In genomic region chr1:10561497-10561896, GRCh38 we compare ENCODE assay signal across 15 cellular contexts.
DNase-seq lines count a peak whose midpoint lies in the region; FAIRE-seq and TF ChIP-seq lines count a peak whose summit lies in the region.
"Had no signal": no experiment of that assay in that cellular context is flagged by ENCODE, and none has a peak within 500 bp of the region (broad histone marks: within the 10 kb centered on the region; RNA-seq: fewer than 3 reads in every experiment).

No MANE protein-coding gene starts in this region.

- DNase-seq in NCI-H2171 treated with DMSO at 0.1 percent for 48 hours (lab: John Stamatoyannopoulos, UW) (peak; percentile 47), NCI-H2171 (lab: John Stamatoyannopoulos, UW) (no peak), RCC 7860 (ENCODE audit: low spot score) (no peak), epithelial cell of esophagus (ENCODE audit: low read depth) (peak; percentile 76), osteoblast (ENCODE audit: insufficient read length, low spot score, missing footprints) (no peak), HEK293T (ENCODE audit: extremely low spot score) (no peak), germinal center (ENCODE audit: low spot score) (no peak)
- DNase-seq in NK-92 treated with Interleukin-12 subunit alpha and Interleukin-12 subunit beta, amount 100 ng/mL, for 24 hours (lab: John Stamatoyannopoulos, UW): no peak
- DNase-seq: activated T-cell treated with anti-CD3 and anti-CD28 coated beads, Interleukin-2, amount 50 U/mL, for 4 hours; DND-41; mesenchymal stem cell; NCI-H146; nephron progenitor cell had no signal

- no peak overlapping the region for H3K4me2 ChIP-seq in osteoblast (ENCODE audit: insufficient read depth, low read length)

- peak; percentile 10 for FAIRE-seq in RCC 7860 (lab: Jason Lieb, UNC)
- FAIRE-seq: A204.1 had no signal

- no peaks in the 10 kb centered on the region for H3K9me3 ChIP-seq in osteoblast (ENCODE audit: low read depth, low read length)

- peaks cover 4% of the 10 kb centered on the region for H3K79me2 ChIP-seq in osteoblast (ENCODE audit: insufficient read depth, low read length)

- H3K4me3 ChIP-seq in epithelial cell of esophagus (ENCODE audit: low read length) (no peak overlapping the region), osteoblast (ENCODE audit: insufficient read depth, low read length) (no peak overlapping the region)
- H3K4me3 ChIP-seq: SK-N-MC had no signal

- peaks cover 12% of the 10 kb centered on the region for H3K4me1 ChIP-seq in osteoblast (ENCODE audit: insufficient read depth, low read length)

- POLR2A ChIA-PET in HEK293T (lab: Yijun Ruan, JAX): no interaction called here

- no peaks in the 10 kb centered on the region for H3K36me3 ChIP-seq in osteoblast (ENCODE audit: insufficient read depth, low read length)

- H3K27me3 ChIP-seq in osteoblast (ENCODE audit: insufficient read depth, low read length): no peaks in the 10 kb centered on the region

- CTCF ChIA-PET in HEK293T (lab: Yijun Ruan, JAX): interaction anchor here (0.7 kb wide), 1 partner anchor 12 kb away, joined by 3 read pairs; no protein-coding TSS in a partner anchor

- peak overlapping the region; percentile 45 for H3K27ac ChIP-seq in osteoblast (ENCODE audit: low read depth, low read length)
- H3K27ac ChIP-seq: SK-N-MC had no signal

- no peak for TF ChIP-seq CTCF in epithelial cell of esophagus (IDR thresholded peaks at IDR 0.05; ENCODE audit: insufficient read depth, low read depth, low read length, missing control alignments)
- no peak for TF ChIP-seq CTCF in osteoblast (IDR thresholded peaks at IDR 0.05; ENCODE audit: extremely low read depth, low read depth, low read length)

- peaks cover 19% of the 10 kb centered on the region for H4K20me1 ChIP-seq in osteoblast (ENCODE audit: insufficient read depth, low read length)

- no peak overlapping the region for H2AFZ ChIP-seq in osteoblast (ENCODE audit: low read length)

TF ChIP-seq in HEK293T, 16 proteins besides CTCF, POLR2A, EP300 and RAD21:
- TF ChIP-seq SUZ12 (IDR thresholded peaks at IDR 0.05) (no peak), FOXK2 (IDR thresholded peaks at IDR 0.05) (no peak), CTBP1 (IDR thresholded peaks at IDR 0.05; ENCODE audit: borderline replicate concordance) (no peak), FOXA1 (IDR thresholded peaks at IDR 0.05) (no peak), L3MBTL2 (conservative IDR thresholded peaks at IDR 0.05) (no peak), FOXM1 (IDR thresholded peaks at IDR 0.05; ENCODE audit: borderline replicate concordance) (no peak), NFRKB (IDR thresholded peaks at IDR 0.05) (no peak), TARDBP (IDR thresholded peaks at IDR 0.05) (no peak), LEF1 (IDR thresholded peaks at IDR 0.05; ENCODE audit: borderline replicate concordance) (no peak), SP1 (IDR thresholded peaks at IDR 0.05) (no peak), ELF4 (IDR thresholded peaks at IDR 0.05) (no peak), HDGF (IDR thresholded peaks at IDR 0.05; ENCODE audit: borderline replicate concordance) (no peak)

Comparison
In these comparisons a context has a peak if more than half of its experiments do, and no peak if none do; other contexts are left out.
1. DNase-seq: peak in NCI-H2171 treated with DMSO at 0.1 percent for 48 hours (single experiment) and epithelial cell of esophagus (single experiment); none in NCI-H2171 (single experiment), RCC 7860 (single experiment), osteoblast (single experiment), HEK293T (single experiment), germinal center (single experiment) and NK-92 treated with Interleukin-12 subunit alpha and Interleukin-12 subunit beta, amount 100 ng/mL, for 24 hours (single experiment).